Comparison of ENCODE assay signal across 8 cellular contexts in genomic region chr16:2500937-2501750, GRCh38. TPM values are rescaled to one million over a fixed set of nuclear protein-coding genes. Genes with fewer than 3 reads are reported as not detected.
DNase-seq lines count a peak whose midpoint lies in the region; ATAC-seq and TF ChIP-seq lines count a peak whose summit lies in the region.

No MANE protein-coding gene starts in this region.

- H2BK20ac ChIP-seq in H9 (ENCODE audit: low read depth, low read length, poor library complexity, severe bottlenecking), result no peak overlapping the region

- no peak overlapping the region for H2AK5ac ChIP-seq in H9 (ENCODE audit: insufficient read length, low read length)

- no peak overlapping the region for H3K27ac Mint-ChIP-seq in CD4-positive, CD25-positive, alpha-beta regulatory T cell
- no peak overlapping the region for H3K27ac Mint-ChIP-seq in H9
- no peak overlapping the region for H3K27ac Mint-ChIP-seq in central memory CD8-positive, alpha-beta T cell (ENCODE audit: low read depth)

- no peaks in the 10 kb centered on the region for H3K36me3 Mint-ChIP-seq in CD4-positive, CD25-positive, alpha-beta regulatory T cell
- H3K36me3 Mint-ChIP-seq in H9 (ENCODE audit: insufficient read depth in 1 of 3, low read depth in 3 of 3), result peaks cover 0 to 12% (median 4%) of the 10 kb centered on the region in 3 experiments; a peak in 4 of 7 replicates
- H3K36me3 Mint-ChIP-seq in central memory CD8-positive, alpha-beta T cell (ENCODE audit: insufficient read depth), result peaks cover 4% of the 10 kb centered on the region

- no peak overlapping the region for H2BK5ac ChIP-seq in H9 (ENCODE audit: insufficient read length, low read length)

- H3K9me3 ChIP-seq in CD4-positive, CD25-positive, alpha-beta regulatory T cell (ENCODE audit: control insufficient read depth in 2 of 2, low read length in 2 of 2), result no peaks in the 10 kb centered on the region
- no peaks in the 10 kb centered on the region for H3K9me3 ChIP-seq in H9 (ENCODE audit: control insufficient read depth, low read depth, low read length)

- peaks cover 5% of the 10 kb centered on the region for H3K4me1 ChIP-seq in CD4-positive, CD25-positive, alpha-beta regulatory T cell (ENCODE audit: control insufficient read depth, insufficient read depth, low read length, poor library complexity, severe bottlenecking)
- no peaks in the 10 kb centered on the region for H3K4me1 ChIP-seq in H9 (ENCODE audit: insufficient read depth, low read length)

- peaks cover 3% of the 10 kb centered on the region for H3K36me3 ChIP-seq in CD4-positive, CD25-positive, alpha-beta regulatory T cell (ENCODE audit: control insufficient read depth, insufficient read depth, low read length)
- peaks cover 4% of the 10 kb centered on the region for H3K36me3 ChIP-seq in kidney epithelial cell (ENCODE audit: control insufficient read depth, insufficient read depth, low read length)

- no peak overlapping the region for H3T11ph ChIP-seq in H9 (ENCODE audit: low read length)

- H4K5ac ChIP-seq in H9 (ENCODE audit: insufficient read length, low read depth, low read length), result no peak overlapping the region

- peaks cover 0 to 2% (median 0%) of the 10 kb centered on the region in 7 donors for H3K9me3 Mint-ChIP-seq in CD4-positive, CD25-positive, alpha-beta regulatory T cell
- H3K9me3 Mint-ChIP-seq in H9, result no peaks in the 10 kb centered on the region
- no peaks in the 10 kb centered on the region for H3K9me3 Mint-ChIP-seq in central memory CD8-positive, alpha-beta T cell

- H3K18ac ChIP-seq in H9 (ENCODE audit: insufficient read length, low read depth, low read length), result no peak overlapping the region

- H3K9ac ChIP-seq in H9 (ENCODE audit: extremely low read depth, insufficient read length, low read length), result no peak overlapping the region

- H3K79me2 ChIP-seq in H9 (ENCODE audit: insufficient read depth, low read length), result no peaks in the 10 kb centered on the region

- no peaks in the 10 kb centered on the region for H4K20me1 ChIP-seq in H9 (ENCODE audit: control insufficient read depth, insufficient read depth, insufficient read length)

- ATAC-seq in CD4-positive, CD25-positive, alpha-beta regulatory T cell (ENCODE audit: low read depth in 2 of 2), result peak; percentile 85 to 87
- peak; percentile 93 for ATAC-seq in central memory CD8-positive, alpha-beta T cell (replicated peaks; ENCODE audit: extremely low read depth, poor library complexity, severe bottlenecking)
- ATAC-seq in HG03565 (IDR thresholded peaks at IDR 0.05; ENCODE audit: unreplicated experiment), result no peak

- H3K79me1 ChIP-seq in H9 (ENCODE audit: insufficient read depth, low read depth, low read length, poor library complexity, severe bottlenecking), result no peaks in the 10 kb centered on the region

- no peak overlapping the region for H3K27ac ChIP-seq in CD4-positive, CD25-positive, alpha-beta regulatory T cell (ENCODE audit: insufficient read depth, low read length, poor library complexity, severe bottlenecking)
- H3K27ac ChIP-seq in H9 (ENCODE audit: insufficient read length, low read depth, low read length), result no peak overlapping the region

- peak; percentile 67 to 77 (median 76) for DNase-seq in CD4-positive, CD25-positive, alpha-beta regulatory T cell
- peak; percentile 94 for DNase-seq in H9
- peak; percentile 75 for DNase-seq in NCI-H2196 treated with DMSO at 0.1 percent for 48 hours (lab: John Stamatoyannopoulos, UW; ENCODE audit: unreplicated experiment)
- DNase-seq in activated CD4-positive, CD25-positive, alpha-beta regulatory T cell treated with anti-CD3 and anti-CD28 coated beads, Interleukin-2, amount 50 U/mL, for 72 hours, result peak; percentile 83
- DNase-seq in central memory CD8-positive, alpha-beta T cell (ENCODE audit: low spot score in 2 of 2), result peak; percentile 72 to 82
- no peak for DNase-seq in kidney epithelial cell (ENCODE audit: low read depth)
- peak; percentile 51 to 68 for DNase-seq in stimulated activated CD4-positive, alpha-beta T cell treated with anti-CD3 and anti-CD28 coated beads, Interleukin-15, amount 100 ng/mL, for 48 hours (ENCODE audit: low read depth in 2 of 2)

- H3K23ac ChIP-seq in H9 (ENCODE audit: insufficient read length, low read depth, low read length), result no peak overlapping the region

- H3K4me3 ChIP-seq in CD4-positive, CD25-positive, alpha-beta regulatory T cell (ENCODE audit: low read depth, low read length), result no peak overlapping the region
- H3K4me3 ChIP-seq in kidney epithelial cell (ENCODE audit: low read depth, low read length), result no peak overlapping the region

- no peak overlapping the region for H2BK15ac ChIP-seq in H9 (ENCODE audit: low read depth, low read length)

- no peak overlapping the region for H3K4me3 Mint-ChIP-seq in CD4-positive, CD25-positive, alpha-beta regulatory T cell
- peak overlapping the region; percentile 45 to 68; a peak in 4 of 5 replicates for H3K4me3 Mint-ChIP-seq in H9
- no peak overlapping the region for H3K4me3 Mint-ChIP-seq in central memory CD8-positive, alpha-beta T cell

- no peaks in the 10 kb centered on the region for H3K27me3 Mint-ChIP-seq in CD4-positive, CD25-positive, alpha-beta regulatory T cell
- no peaks in the 10 kb centered on the region for H3K27me3 Mint-ChIP-seq in H9 (ENCODE audit: low read depth)
- no peaks in the 10 kb centered on the region for H3K27me3 Mint-ChIP-seq in central memory CD8-positive, alpha-beta T cell

- H3K27me3 ChIP-seq in CD4-positive, CD25-positive, alpha-beta regulatory T cell (ENCODE audit: control insufficient read depth, insufficient read depth, low read length), result no peaks in the 10 kb centered on the region
- H3K27me3 ChIP-seq in H9 (ENCODE audit: insufficient read depth, low read length) (no peaks in the 10 kb centered on the region), kidney epithelial cell (ENCODE audit: control insufficient read depth, insufficient read depth, low read length) (no peaks in the 10 kb centered on the region)

- H2BK120ac ChIP-seq in H9 (ENCODE audit: low read depth, low read length, poor library complexity, severe bottlenecking), result no peak overlapping the region

- TF ChIP-seq CTCF in H9 (conservative IDR thresholded peaks at IDR 0.05) (peak; percentile 99; the same call in 2 of the 3 replicates), kidney epithelial cell (IDR thresholded peaks at IDR 0.05; ENCODE audit: insufficient read depth, low read length, poor library complexity, severe bottlenecking) (peak; percentile 98)

- H3K14ac ChIP-seq in H9 (ENCODE audit: insufficient read depth, low read length), result 0 out of 2 replicates have a peak overlapping the region, but pooled peaks have one; percentile 11

- H3K4me2 ChIP-seq in H9 (ENCODE audit: insufficient read depth, insufficient read length, low read length), result peak overlapping the region; percentile 25

- H4K8ac ChIP-seq in H9 (replicated peaks; ENCODE audit: insufficient read length, low read depth, low read length), result no peak overlapping the region

- no peak overlapping the region for H3K56ac ChIP-seq in H9 (ENCODE audit: insufficient read length, low read depth, low read length)

- no peak overlapping the region for H4K91ac ChIP-seq in H9 (ENCODE audit: insufficient read length, low read depth, low read length)

- H3K4ac ChIP-seq in H9 (ENCODE audit: low read depth, low read length), result no peak overlapping the region

- WGBS in H9 (ENCODE audit: extremely low coverage, insufficient read length, low lambda C conversion rate), result no CpG with 5 or more reads among the region's 22 CpGs

- H3K23me2 ChIP-seq in H9 (ENCODE audit: insufficient read length, low read depth, low read length, poor library complexity, severe bottlenecking), result peaks cover 3% of the 10 kb centered on the region

- peaks cover 0 to 2% (median 1%) of the 10 kb centered on the region in 4 donors for H3K4me1 Mint-ChIP-seq in CD4-positive, CD25-positive, alpha-beta regulatory T cell
- H3K4me1 Mint-ChIP-seq in H9, result peaks cover 3 to 5% of the 10 kb centered on the region in 2 experiments
- H3K4me1 Mint-ChIP-seq in central memory CD8-positive, alpha-beta T cell, result no peaks in the 10 kb centered on the region

- no peak overlapping the region for H2AFZ ChIP-seq in H9 (ENCODE audit: low read length)

- no peak overlapping the region for H2BK12ac ChIP-seq in H9 (ENCODE audit: insufficient read length, low read depth, low read length)

RNA-seq across cellular contexts. Expression of gene ATP6V0C, which starts 12.6 kb away (rescaled TPM):
- total RNA-seq in CD4-positive, CD25-positive, alpha-beta regulatory T cell, result 188 TPM
- 10 to 100 TPM; 62.1 to 83.4 (median 68.6) TPM for polyA plus RNA-seq in CD4-positive, CD25-positive, alpha-beta regulatory T cell
- total RNA-seq in H9 (2021) (176 and 184 TPM in 2 replicates), kidney epithelial cell (79.1 and 139 TPM in 2 replicates)

RNA-seq across cellular contexts. Expression of gene AMDHD2, which starts 19.0 kb away (rescaled TPM):
- 239 TPM for total RNA-seq in CD4-positive, CD25-positive, alpha-beta regulatory T cell
- 10 to 100 TPM; 18.3 to 19.5 (median 18.7) TPM for polyA plus RNA-seq in CD4-positive, CD25-positive, alpha-beta regulatory T cell
- total RNA-seq in H9 (2021), result 56.4 and 61.5 TPM in 2 replicates
- 76.0 and 87.5 TPM in 2 replicates for total RNA-seq in kidney epithelial cell

RNA-seq across cellular contexts. Expression of gene TBC1D24, which starts 26.2 kb away (rescaled TPM):
- 5.8 TPM for total RNA-seq in CD4-positive, CD25-positive, alpha-beta regulatory T cell
- 1 to 10 TPM in 3 of 4 donors, under 1 TPM in 1; 0.84 to 1.6 (median 1.2) TPM for polyA plus RNA-seq in CD4-positive, CD25-positive, alpha-beta regulatory T cell
- total RNA-seq in H9 (2021), result 19.0 and 19.8 TPM in 2 replicates
- 14.5 and 15.9 TPM in 2 replicates for total RNA-seq in kidney epithelial cell

RNA-seq across cellular contexts. Expression of gene NTN3, which starts 30.0 kb away (rescaled TPM):
- total RNA-seq in CD4-positive, CD25-positive, alpha-beta regulatory T cell, result not detected
- polyA plus RNA-seq in CD4-positive, CD25-positive, alpha-beta regulatory T cell, result not detected
- total RNA-seq in H9 (2021), result 1.3 TPM in 2 replicates
- total RNA-seq in kidney epithelial cell, result 0.17 and 0.41 TPM in 2 replicates

RNA-seq across cellular contexts. Expression of gene CEMP1, which starts 30.1 kb away (rescaled TPM):
- total RNA-seq in CD4-positive, CD25-positive, alpha-beta regulatory T cell, result 0.27 TPM
- polyA plus RNA-seq in CD4-positive, CD25-positive, alpha-beta regulatory T cell, result 1 to 10 TPM; 3.0 to 3.8 (median 3.7) TPM
- total RNA-seq in H9 (2021), result not detected in 2 replicates
- not detected in 2 replicates for total RNA-seq in kidney epithelial cell

Comparison
In these comparisons a context has a peak if more than half of its experiments do, and no peak if none do; other contexts are left out.
1. H3K4me3 Mint-ChIP-seq: peak in H9 (2 of 2); none in CD4-positive, CD25-positive, alpha-beta regulatory T cell (0 of 4) and central memory CD8-positive, alpha-beta T cell (single experiment).